In the genomic region with DNA sequence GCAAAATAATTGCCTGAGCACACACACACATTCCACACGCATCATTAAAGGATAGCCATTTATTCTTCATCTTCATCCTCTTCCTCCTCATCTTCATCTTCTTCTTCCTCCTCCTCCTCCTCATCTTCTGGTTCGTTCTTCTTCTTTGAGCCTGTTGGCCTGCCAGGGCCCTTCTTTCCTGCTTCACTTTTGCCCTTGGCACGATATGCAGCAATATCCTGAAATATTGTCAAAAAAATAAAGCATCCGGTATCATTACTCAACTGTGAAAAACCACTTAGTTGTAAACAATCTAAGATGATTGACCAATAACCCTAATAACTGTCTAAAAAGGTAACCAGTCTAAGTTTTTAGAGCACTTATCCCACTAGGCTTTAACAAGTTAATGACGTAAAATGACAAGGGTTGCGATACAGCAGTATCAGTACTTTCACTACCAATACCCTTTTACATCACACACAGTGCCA, we compare ENCODE assay signal across 8 cellular contexts. TPM values are rescaled to one million over a fixed set of nuclear protein-coding genes. Genes with fewer than 3 reads are reported as not detected.
A peak's percentile ranks its signal among the peaks of the same experiment; 100 is the strongest.
DNase-seq lines count a peak whose midpoint lies in the region; ATAC-seq, FAIRE-seq and TF ChIP-seq lines count a peak whose summit lies in the region.

No MANE protein-coding gene starts in this region.

- H3K4me3 Mint-ChIP-seq in activated CD4-positive, alpha-beta memory T cell treated with anti-CD3 and anti-CD28 coated beads, Interleukin-2, amount 10 ng/mL, durations not matched to agents 7 days and 5 days = peak overlapping the region; percentile 94

- peaks cover 62% of the 10 kb centered on the region for H3K36me3 Mint-ChIP-seq in activated CD4-positive, alpha-beta memory T cell treated with anti-CD3 and anti-CD28 coated beads, Interleukin-2, amount 10 ng/mL, durations not matched to agents 7 days and 5 days (ENCODE audit: low read depth)

- TF ChIP-seq POLR2A in thyroid gland (IDR thresholded peaks at IDR 0.05) = no peak

- H3K4me1 Mint-ChIP-seq in activated CD4-positive, alpha-beta memory T cell treated with anti-CD3 and anti-CD28 coated beads, Interleukin-2, amount 10 ng/mL, durations not matched to agents 7 days and 5 days = peaks cover 35% of the 10 kb centered on the region

- CTCF ChIA-PET in activated CD4-positive, alpha-beta memory T cell treated with anti-CD3 and anti-CD28 coated beads, Interleukin-2, amount 10 ng/mL, durations not matched to agents 7 days and 5 days (lab: Charles Lee) = interaction anchor here (1.0 to 7.9 kb wide), 6 partner anchors 13 to 89 kb away, joined by 3 to 90 read pairs (median 4); a partner anchor contains a TSS
- CTCF ChIA-PET in HEK293T (lab: Yijun Ruan, JAX) = interaction anchor here (0.6 to 0.8 kb wide), 2 partner anchors 84 to 88 kb away, joined by 3 read pairs; no protein-coding TSS in a partner anchor

- H3K9me3 ChIP-seq in thyroid gland = no peaks in the 10 kb centered on the region

- peak overlapping the region; percentile 97 for H3K27ac ChIP-seq in 22Rv1
- H3K27ac ChIP-seq in thyroid gland = peak overlapping the region in 1 of 3 donors; percentile 100

- peak; percentile 35 for FAIRE-seq in GM18507 (lab: Jason Lieb, UNC)

- intact Hi-C loops in thyroid gland (cut with DNase I) = loop anchor here (2.0 kb wide), 1 partner anchor 39 kb away; a partner anchor contains a TSS

- H3K36me3 ChIP-seq in thyroid gland = peaks cover 0 to 21% of the 10 kb centered on the region in 2 donors

- H3K9me3 Mint-ChIP-seq in activated CD4-positive, alpha-beta memory T cell treated with anti-CD3 and anti-CD28 coated beads, Interleukin-2, amount 10 ng/mL, durations not matched to agents 7 days and 5 days = no peaks in the 10 kb centered on the region

- DNase-seq in GM18507 (ENCODE audit: extremely low spot score, insufficient read length, low read depth) (no peak), iris pigment epithelial cell (ENCODE audit: low read depth) (peak; percentile 68), thyroid gland (no peak), HEK293T (ENCODE audit: extremely low spot score) (no peak)
- DNase-seq in activated CD4-positive, alpha-beta memory T cell treated with anti-CD3 and anti-CD28 coated beads, Interleukin-2, amount 10 ng/mL, durations not matched to agents 7 days and 5 days = no peak

- ATAC-seq in HG02852 (IDR thresholded peaks at IDR 0.05; ENCODE audit: unreplicated experiment) = no peak
- ATAC-seq in GM19452 (IDR thresholded peaks at IDR 0.05; ENCODE audit: unreplicated experiment) = no peak

- no peak for TF ChIP-seq CTCF in 22Rv1 (IDR thresholded peaks at IDR 0.05)
- TF ChIP-seq CTCF in thyroid gland (IDR thresholded peaks at IDR 0.05) = no peak

- H3K27me3 ChIP-seq in thyroid gland = no peaks in the 10 kb centered on the region

- 52 to 62% methylated on average over 6 of the region's 6 CpGs for WGBS in thyroid gland, 2 donors

- H3K4me3 ChIP-seq in thyroid gland (replicated peaks in 1 of 3) = no peak overlapping the region

- POLR2A ChIA-PET in activated CD4-positive, alpha-beta memory T cell treated with anti-CD3 and anti-CD28 coated beads, Interleukin-2, amount 10 ng/mL, durations not matched to agents 7 days and 5 days (lab: Charles Lee) = interaction anchor here (0.9 to 14.2 kb wide), 9 partner anchors 12 to 952 kb away, joined by 3 to 710 read pairs (median 10); a partner anchor contains a TSS
- POLR2A ChIA-PET in HEK293T (lab: Yijun Ruan, JAX) = interaction anchor here (0.6 to 6.3 kb wide), 3 partner anchors 38 to 53 kb away, joined by 3 to 317 read pairs (median 3); a partner anchor contains a TSS

- H3K27me3 Mint-ChIP-seq in activated CD4-positive, alpha-beta memory T cell treated with anti-CD3 and anti-CD28 coated beads, Interleukin-2, amount 10 ng/mL, durations not matched to agents 7 days and 5 days = no peaks in the 10 kb centered on the region

- peaks cover 4 to 18% of the 10 kb centered on the region in 2 donors for H3K4me1 ChIP-seq in thyroid gland

- H3K27ac Mint-ChIP-seq in activated CD4-positive, alpha-beta memory T cell treated with anti-CD3 and anti-CD28 coated beads, Interleukin-2, amount 10 ng/mL, durations not matched to agents 7 days and 5 days = peak overlapping the region; percentile 91

TF ChIP-seq in HEK293T, 16 proteins besides CTCF, POLR2A, EP300 and RAD21:
- TF ChIP-seq TARDBP (IDR thresholded peaks at IDR 0.05) (no peak), SP1 (IDR thresholded peaks at IDR 0.05) (no peak), HDGF (IDR thresholded peaks at IDR 0.05; ENCODE audit: borderline replicate concordance) (no peak), BHLHE40 (IDR thresholded peaks at IDR 0.05; ENCODE audit: borderline replicate concordance) (no peak), L3MBTL2 (conservative IDR thresholded peaks at IDR 0.05) (no peak), LEF1 (IDR thresholded peaks at IDR 0.05; ENCODE audit: borderline replicate concordance) (no peak), SUZ12 (IDR thresholded peaks at IDR 0.05) (no peak), ARNT (IDR thresholded peaks at IDR 0.05) (no peak), CTBP1 (IDR thresholded peaks at IDR 0.05; ENCODE audit: borderline replicate concordance) (no peak), FOXM1 (IDR thresholded peaks at IDR 0.05; ENCODE audit: borderline replicate concordance) (no peak)
- TF ChIP-seq, protein P1, sequence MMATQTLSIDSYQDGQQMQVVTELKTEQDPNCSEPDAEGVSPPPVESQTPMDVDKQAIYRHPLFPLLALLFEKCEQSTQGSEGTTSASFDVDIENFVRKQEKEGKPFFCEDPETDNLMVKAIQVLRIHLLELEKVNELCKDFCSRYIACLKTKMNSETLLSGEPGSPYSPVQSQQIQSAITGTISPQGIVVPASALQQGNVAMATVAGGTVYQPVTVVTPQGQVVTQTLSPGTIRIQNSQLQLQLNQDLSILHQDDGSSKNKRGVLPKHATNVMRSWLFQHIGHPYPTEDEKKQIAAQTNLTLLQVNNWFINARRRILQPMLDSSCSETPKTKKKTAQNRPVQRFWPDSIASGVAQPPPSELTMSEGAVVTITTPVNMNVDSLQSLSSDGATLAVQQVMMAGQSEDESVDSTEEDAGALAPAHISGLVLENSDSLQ (IDR thresholded peaks at IDR 0.05) = no peak

RNA-seq across cellular contexts. Expression of a gene that starts 2.1 kb away (rescaled TPM):
- 100 to 1,000 TPM; 776 to 794 TPM for total RNA-seq in activated CD4-positive, alpha-beta memory T cell treated with anti-CD3 and anti-CD28 coated beads, Interleukin-2, amount 10 ng/mL, durations not matched to agents 7 days and 5 days
- 10 to 100 TPM; 13.3 to 47.8 (median 30.7) TPM for total RNA-seq in thyroid gland

RNA-seq across cellular contexts. Expression of a gene that starts 38.7 kb away (rescaled TPM):
- total RNA-seq in activated CD4-positive, alpha-beta memory T cell treated with anti-CD3 and anti-CD28 coated beads, Interleukin-2, amount 10 ng/mL, durations not matched to agents 7 days and 5 days = 10 to 100 TPM; 27.5 to 29.7 TPM
- total RNA-seq in thyroid gland = 10 to 100 TPM; 22.2 to 47.9 (median 29.8) TPM

Comparison
In these comparisons a context has a peak if more than half of its experiments do, and no peak if none do; other contexts are left out.
1. RNA of a gene that starts 2.1 kb away (total RNA-seq): 776 to 794 TPM in activated CD4-positive, alpha-beta memory T cell treated with anti-CD3 and anti-CD28 coated beads, Interleukin-2, amount 10 ng/mL, durations not matched to agents 7 days and 5 days; 13.3 to 47.8 TPM in thyroid gland; every median in the first group is over 10 times any median in the second.